ENCODE assay signal across 22 cellular contexts in the genomic region with DNA sequence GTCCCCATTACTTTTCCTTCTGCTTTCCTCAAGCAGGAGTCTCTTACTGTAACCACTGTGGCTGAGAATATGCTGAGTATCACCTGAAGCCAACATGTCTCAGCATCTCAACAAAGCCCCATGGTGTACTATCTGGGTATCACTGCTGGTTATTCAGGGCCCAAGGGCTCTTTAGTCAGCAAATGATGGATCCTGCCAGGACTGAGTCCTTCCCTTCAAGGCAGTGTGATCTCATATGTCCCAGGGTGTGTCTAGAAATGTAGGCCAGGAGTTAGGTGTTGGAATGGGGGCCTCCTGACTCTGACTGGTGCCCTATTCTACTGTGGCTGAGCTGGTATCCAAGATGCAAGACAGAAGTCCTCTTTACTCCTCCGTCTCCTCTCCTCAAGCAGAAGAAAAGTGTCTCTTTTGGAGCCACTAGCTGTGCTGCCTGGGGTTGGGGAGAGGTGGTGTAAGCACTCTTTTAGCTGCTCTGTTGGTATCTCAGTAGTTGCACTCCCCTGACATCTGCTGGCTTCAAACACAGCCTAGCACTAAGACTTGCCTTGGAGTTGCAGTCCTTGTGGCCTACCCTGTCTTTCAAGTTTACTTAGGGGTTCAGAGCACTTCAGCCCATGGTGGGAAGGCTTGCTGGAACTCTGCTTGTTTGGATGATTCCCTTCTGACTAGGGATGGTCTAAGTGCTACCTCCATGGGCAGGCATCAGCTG. TPM values are rescaled to one million over a fixed set of nuclear protein-coding genes. Genes with fewer than 3 reads are reported as not detected.
DNase-seq lines count a peak whose midpoint lies in the region; ATAC-seq, FAIRE-seq and TF ChIP-seq lines count a peak whose summit lies in the region.
"Had no signal": no experiment of that assay in that cellular context is flagged by ENCODE, and none has a peak within 500 bp of the region (broad histone marks: within the 10 kb centered on the region; RNA-seq: fewer than 3 reads in every experiment).

No MANE protein-coding gene starts in this region.

- CTCF ChIA-PET in H1 (lab: Charles Lee; ENCODE audit: partially characterized antibody), result interaction anchor here (0.8 to 1.2 kb wide), 3 partner anchors 13 to 321 kb away, joined by 3 to 4 read pairs (median 3); no protein-coding TSS in a partner anchor
- CTCF ChIA-PET in activated CD8-positive, alpha-beta T cell treated with anti-CD3 and anti-CD28 coated beads, Interleukin-2, amount 10 ng/mL, durations not matched to agents 7 days and 5 days (lab: Charles Lee), result no interaction called here

- no peak overlapping the region for H2BK20ac ChIP-seq in H1 (ENCODE audit: low read length)

- no peak overlapping the region for H2BK15ac ChIP-seq in H1 (ENCODE audit: low read length)
- H2BK15ac ChIP-seq in mesendoderm (replicated peaks; ENCODE audit: low read depth), result no peak overlapping the region

- H3K79me1 ChIP-seq in H1 (ENCODE audit: low read depth, low read length) (no peaks in the 10 kb centered on the region), mesendoderm (ENCODE audit: low read length) (no peaks in the 10 kb centered on the region)

- no peak for ATAC-seq in activated CD8-positive, alpha-beta T cell treated with anti-CD3 and anti-CD28 coated beads, Interleukin-2, amount 10 ng/mL, durations not matched to agents 7 days and 5 days
- ATAC-seq: activated CD4-positive, alpha-beta T cell treated with anti-CD3 and anti-CD28 coated beads for 36 hours; T-helper 17 cell had no signal

- H3K23me2 ChIP-seq in H1 (ENCODE audit: low read depth, low read length), result no peaks in the 10 kb centered on the region

- H3K9me3 Mint-ChIP-seq in activated CD8-positive, alpha-beta T cell treated with anti-CD3 and anti-CD28 coated beads, Interleukin-2, amount 10 ng/mL, durations not matched to agents 7 days and 5 days (ENCODE audit: insufficient read depth), result no peaks in the 10 kb centered on the region
- H3K9me3 Mint-ChIP-seq: activated T-cell treated with anti-CD3 and anti-CD28 coated beads, Interleukin-2, amount 50 U/mL, for 24 hours had no signal

- no peak overlapping the region for H3K4me3 ChIP-seq in Karpas-422 (ENCODE audit: low read length)
- H3K4me3 ChIP-seq in H1 (ENCODE audit: extremely low read depth in 1 of 4, insufficient read depth in 2 of 4, low read depth in 3 of 4, low read length in 4 of 4), result no peak overlapping the region
- H3K4me3 ChIP-seq in mesendoderm (ENCODE audit: low read length), result no peak overlapping the region
- H3K4me3 ChIP-seq: BLaER1 treated with 17β-estradiol and CSF1 and Interleukin-3, amounts not matched to agents 10 nM and 100 nM; MG63 had no signal

- DNase-seq in D721Med (ENCODE audit: insufficient read length, low spot score) (no peak), Karpas-422 (peak; percentile 48), H1 (ENCODE audit: low read depth in 1 of 2, low spot score in 2 of 2) (no peak), mesendoderm (peak; percentile 36), DMS114 treated with DMSO at 0.1 percent for 48 hours (lab: John Stamatoyannopoulos, UW; ENCODE audit: unreplicated experiment) (no peak), glomerular visceral epithelial cell (ENCODE audit: extremely low spot score) (no peak)
- DNase-seq in activated CD8-positive, alpha-beta T cell treated with anti-CD3 and anti-CD28 coated beads, Interleukin-2, amount 10 ng/mL, durations not matched to agents 7 days and 5 days, result no peak
- DNase-seq: activated CD4-positive, alpha-beta T cell treated with anti-CD3 and anti-CD28 coated beads for 36 hours; activated CD8-positive, alpha-beta memory T cell treated with anti-CD3 and anti-CD28 coated beads for 24 hours; activated T-cell treated with anti-CD3 and anti-CD28 coated beads, Interleukin-2, amount 50 U/mL, for 24 hours; brain microvascular endothelial cell; Caco-2; cortex of kidney; EL; glutamatergic neuron; MG63; NCI-H1436; SK-N-SH; T-helper 17 cell had no signal

- H2BK5ac ChIP-seq in H1 (ENCODE audit: low read depth, low read length) (no peak overlapping the region), mesendoderm (ENCODE audit: low read length) (no peak overlapping the region)

- H2AFZ ChIP-seq in Karpas-422 (ENCODE audit: low read length) (no peak overlapping the region), H1 (ENCODE audit: low read length) (no peak overlapping the region)

- H3K56ac ChIP-seq in H1 (replicated peaks; ENCODE audit: insufficient read length, low read depth, low read length), result no peak overlapping the region
- no peak overlapping the region for H3K56ac ChIP-seq in mesendoderm (ENCODE audit: low read length)

- H3K36me3 Mint-ChIP-seq in activated CD8-positive, alpha-beta T cell treated with anti-CD3 and anti-CD28 coated beads, Interleukin-2, amount 10 ng/mL, durations not matched to agents 7 days and 5 days (ENCODE audit: low read depth), result no peaks in the 10 kb centered on the region

- H3K9me2 ChIP-seq in Karpas-422 (replicated peaks; ENCODE audit: insufficient read depth, low read length), result no peaks in the 10 kb centered on the region
- H3K9me2 ChIP-seq: SK-N-SH had no signal

- H3K4me3 Mint-ChIP-seq in activated CD8-positive, alpha-beta T cell treated with anti-CD3 and anti-CD28 coated beads, Interleukin-2, amount 10 ng/mL, durations not matched to agents 7 days and 5 days, result no peak overlapping the region
- H3K4me3 Mint-ChIP-seq: activated CD4-positive, alpha-beta T cell treated with anti-CD3 and anti-CD28 coated beads for 36 hours; activated T-cell treated with anti-CD3 and anti-CD28 coated beads, Interleukin-2, amount 50 U/mL, for 24 hours; IgD-negative memory B cell; memory B cell; T-helper 17 cell had no signal

- H4K8ac ChIP-seq in H1 (ENCODE audit: extremely low read depth, insufficient read depth, low read length) (no peak overlapping the region), mesendoderm (ENCODE audit: low read depth, low read length) (no peak overlapping the region)

- no peak overlapping the region for H3K4ac ChIP-seq in H1 (replicated peaks; ENCODE audit: insufficient read length, low read depth, low read length)
- no peak overlapping the region for H3K4ac ChIP-seq in mesendoderm (ENCODE audit: low read depth, low read length)

- H4K91ac ChIP-seq in H1 (replicated peaks; ENCODE audit: insufficient read length, low read length), result no peak overlapping the region

- H3K79me2 ChIP-seq in Karpas-422 (ENCODE audit: low read length), result no peaks in the 10 kb centered on the region
- no peaks in the 10 kb centered on the region for H3K79me2 ChIP-seq in H1 (ENCODE audit: control insufficient read depth in 1 of 2, insufficient read depth in 2 of 2, low read length in 2 of 2)
- no peaks in the 10 kb centered on the region for H3K79me2 ChIP-seq in mesendoderm (ENCODE audit: control insufficient read depth, insufficient read depth, low read length)

- no peak overlapping the region for H3K23ac ChIP-seq in H1 (ENCODE audit: insufficient read length)
- no peak overlapping the region for H3K23ac ChIP-seq in mesendoderm (ENCODE audit: low read length)

- POLR2A ChIA-PET in H1 (lab: Charles Lee; ENCODE audit: partially characterized antibody), result interaction anchor here (1.6 to 1.7 kb wide), 2 partner anchors 14 to 15 kb away, joined by 3 to 4 read pairs; no protein-coding TSS in a partner anchor
- POLR2A ChIA-PET in activated CD8-positive, alpha-beta T cell treated with anti-CD3 and anti-CD28 coated beads, Interleukin-2, amount 10 ng/mL, durations not matched to agents 7 days and 5 days (lab: Charles Lee), result no interaction called here

- TF ChIP-seq POLR2A in H1 (IDR thresholded peaks at IDR 0.05; ENCODE audit: control extremely low read depth in 1 of 2, low read depth in 2 of 2, low read length in 2 of 2), result no peak

- H4K5ac ChIP-seq in H1 (ENCODE audit: insufficient read length, low read depth, low read length) (no peak overlapping the region), mesendoderm (ENCODE audit: low read length) (no peak overlapping the region)

- H3K36me3 ChIP-seq in Karpas-422 (ENCODE audit: insufficient read depth, low read length), result no peaks in the 10 kb centered on the region
- H3K36me3 ChIP-seq in H1 (ENCODE audit: control insufficient read depth in 2 of 4, insufficient read depth in 4 of 4, low read length in 3 of 4), result no peaks in the 10 kb centered on the region
- no peaks in the 10 kb centered on the region for H3K36me3 ChIP-seq in mesendoderm (ENCODE audit: control insufficient read depth, insufficient read depth, low read length)
- H3K36me3 ChIP-seq: brain microvascular endothelial cell, MG63 had no signal

- peak; percentile 18 for TF ChIP-seq CTCF in D721Med (IDR thresholded peaks at IDR 0.05; ENCODE audit: insufficient read depth, missing control alignments)
- TF ChIP-seq CTCF in H1 (IDR thresholded peaks at IDR 0.05; ENCODE audit: control extremely low read depth in 1 of 3, insufficient read depth in 1 of 3, low read depth in 1 of 3, low read length in 3 of 3), result peak in 2 of 3 experiments; percentile 2 to 13; a peak in 1 of 4 replicates

- H3K27me3 Mint-ChIP-seq in activated CD8-positive, alpha-beta T cell treated with anti-CD3 and anti-CD28 coated beads, Interleukin-2, amount 10 ng/mL, durations not matched to agents 7 days and 5 days (ENCODE audit: low read depth), result no peaks in the 10 kb centered on the region
- H3K27me3 Mint-ChIP-seq: activated CD4-positive, alpha-beta T cell treated with anti-CD3 and anti-CD28 coated beads for 36 hours; activated T-cell treated with anti-CD3 and anti-CD28 coated beads, Interleukin-2, amount 50 U/mL, for 24 hours; IgD-negative memory B cell; memory B cell; T-helper 17 cell had no signal

- H3K9me3 ChIP-seq in Karpas-422 (ENCODE audit: low read length) (no peaks in the 10 kb centered on the region), H1 (ENCODE audit: insufficient read depth in 2 of 2, low read depth in 1 of 2, low read length in 1 of 2) (no peaks in the 10 kb centered on the region)
- H3K9me3 ChIP-seq: MG63, SK-N-SH had no signal

- H3K27ac Mint-ChIP-seq in activated CD8-positive, alpha-beta T cell treated with anti-CD3 and anti-CD28 coated beads, Interleukin-2, amount 10 ng/mL, durations not matched to agents 7 days and 5 days, result no peak overlapping the region
- H3K27ac Mint-ChIP-seq: activated CD4-positive, alpha-beta T cell treated with anti-CD3 and anti-CD28 coated beads for 36 hours; activated T-cell treated with anti-CD3 and anti-CD28 coated beads, Interleukin-2, amount 50 U/mL, for 24 hours; memory B cell; T-helper 17 cell had no signal

- H3K27me3 ChIP-seq in Karpas-422 (ENCODE audit: low read length) (no peaks in the 10 kb centered on the region), H1 (replicated peaks in 1 of 4; ENCODE audit: control insufficient read depth in 3 of 4, extremely low read depth in 1 of 4, insufficient read depth in 3 of 4, low read length in 3 of 4) (no peaks in the 10 kb centered on the region), mesendoderm (ENCODE audit: insufficient read depth, low read length, poor library complexity) (no peaks in the 10 kb centered on the region)
- H3K27me3 ChIP-seq: BLaER1 treated with 17β-estradiol and CSF1 and Interleukin-3, amounts not matched to agents 10 nM and 100 nM; brain microvascular endothelial cell; MG63 had no signal

- H3K14ac ChIP-seq in H1 (ENCODE audit: insufficient read length), result no peak overlapping the region

- H3K4me1 Mint-ChIP-seq in activated CD8-positive, alpha-beta T cell treated with anti-CD3 and anti-CD28 coated beads, Interleukin-2, amount 10 ng/mL, durations not matched to agents 7 days and 5 days (ENCODE audit: low read depth), result no peaks in the 10 kb centered on the region
- H3K4me1 Mint-ChIP-seq: activated CD4-positive, alpha-beta T cell treated with anti-CD3 and anti-CD28 coated beads for 36 hours; IgD-negative memory B cell; memory B cell; T-helper 17 cell had no signal

- no peak overlapping the region for H3K9ac ChIP-seq in Karpas-422 (ENCODE audit: low read length)
- no peak overlapping the region for H3K9ac ChIP-seq in H1 (replicated peaks in 1 of 4; ENCODE audit: extremely low read depth in 1 of 4, low read depth in 3 of 4, low read length in 3 of 4)
- no peak overlapping the region for H3K9ac ChIP-seq in mesendoderm (ENCODE audit: low read length)
- H3K9ac ChIP-seq: BLaER1 treated with 17β-estradiol and CSF1 and Interleukin-3, amounts not matched to agents 10 nM and 100 nM; SK-N-SH had no signal

- H4K20me1 ChIP-seq in Karpas-422 (ENCODE audit: insufficient read depth, low read depth, low read length) (no peaks in the 10 kb centered on the region), H1 (replicated peaks in 1 of 2; ENCODE audit: control insufficient read depth in 1 of 2, insufficient read depth in 2 of 2, low read length in 2 of 2) (no peaks in the 10 kb centered on the region)
- H4K20me1 ChIP-seq: BLaER1 treated with 17β-estradiol and CSF1 and Interleukin-3, amounts not matched to agents 10 nM and 100 nM had no signal

- peak; percentile 32 to 36 for TF ChIP-seq RAD21 in H1 (IDR thresholded peaks at IDR 0.05 in 1 of 2, conservative IDR thresholded peaks at IDR 0.05 in 1 of 2; ENCODE audit: low read depth in 2 of 2, low read length in 2 of 2)

- H3K4me2 ChIP-seq in Karpas-422 (ENCODE audit: low read depth, low read length, poor library complexity, severe bottlenecking), result no peak overlapping the region
- no peak overlapping the region for H3K4me2 ChIP-seq in H1 (ENCODE audit: insufficient read depth in 1 of 2, low read depth in 2 of 2, low read length in 2 of 2)
- H3K4me2 ChIP-seq in mesendoderm (ENCODE audit: low read length), result no peak overlapping the region
- H3K4me2 ChIP-seq: BLaER1 treated with 17β-estradiol and CSF1 and Interleukin-3, amounts not matched to agents 10 nM and 100 nM; SK-N-SH had no signal

- H2AK5ac ChIP-seq in H1 (ENCODE audit: low read depth, low read length) (no peak overlapping the region), mesendoderm (ENCODE audit: low read length) (no peak overlapping the region)

- H3K4me1 ChIP-seq in Karpas-422 (ENCODE audit: low read length) (no peaks in the 10 kb centered on the region), H1 (replicated peaks in 1 of 4; ENCODE audit: control insufficient read depth in 3 of 4, insufficient read depth in 4 of 4, low read length in 3 of 4) (no peaks in the 10 kb centered on the region; a peak in 1 of 7 replicates), mesendoderm (ENCODE audit: control insufficient read depth, low read depth, low read length) (no peaks in the 10 kb centered on the region)
- H3K4me1 ChIP-seq: BLaER1 treated with 17β-estradiol and CSF1 and Interleukin-3, amounts not matched to agents 10 nM and 100 nM; Caco-2 had no signal

- H2BK120ac ChIP-seq in H1 (replicated peaks; ENCODE audit: low read depth, low read length) (no peak overlapping the region), mesendoderm (ENCODE audit: low read depth, low read length) (no peak overlapping the region)

- H3K27ac ChIP-seq in Karpas-422 (ENCODE audit: low read length), result no peak overlapping the region
- no peak overlapping the region for H3K27ac ChIP-seq in H1 (ENCODE audit: low read depth, low read length)
- H3K27ac ChIP-seq in mesendoderm (ENCODE audit: low read depth, low read length), result no peak overlapping the region
- H3K27ac ChIP-seq: BLaER1 treated with 17β-estradiol and CSF1 and Interleukin-3, amounts not matched to agents 10 nM and 100 nM; brain microvascular endothelial cell had no signal

- H3K18ac ChIP-seq in H1 (ENCODE audit: extremely low read depth, low read length), result no peak overlapping the region
- H3K18ac ChIP-seq in mesendoderm (ENCODE audit: low read length), result no peak overlapping the region

- WGBS in H1 (ENCODE audit: extremely low coverage in 1 of 2, insufficient coverage in 1 of 2, insufficient read length in 1 of 2, insufficient replicate concordance in 2 of 2, low coverage in 1 of 2, low lambda C conversion rate in 2 of 2, missing lambda C conversion rate in 1 of 2), 2 experiments, result 83% methylated on average over 1 of the region's 1 CpG; no CpG with 5 or more reads in 1 of the 2 experiments
- WGBS in mesendoderm (ENCODE audit: extremely low coverage, insufficient coverage, low lambda C conversion rate), result no CpG with 5 or more reads among the region's 1 CpG

- TF ChIP-seq EP300 in H1 (IDR thresholded peaks at IDR 0.05; ENCODE audit: borderline replicate concordance in 1 of 2, low read depth in 2 of 2, low read length in 2 of 2), result no peak

- no peak overlapping the region for H2BK12ac ChIP-seq in H1 (ENCODE audit: low read depth, low read length)

- no peak for FAIRE-seq in D721Med (lab: Jason Lieb, UNC)
- no peak for FAIRE-seq in H1 (lab: Jason Lieb, UNC)

RNA-seq across cellular contexts. Expression of gene OCIAD2, which starts 28.6 kb away (rescaled TPM):
- total RNA-seq in Karpas-422 (2014; rRNA removed; shearing (Covaris generic); ENCODE audit: low replicate concordance), result 68.1 and 149 TPM in 2 replicates
- total RNA-seq in H1 (2021; fragmentation: NEBNext Ultra II Directional; extraction: Animal tissue kit (Norgen Biotek cat#: 25700)), result 122 and 131 TPM in 2 replicates
- 68.9 and 105 TPM in 2 replicates for polyA plus RNA-seq in H1 (2011; rRNA removed)
- 94.9 TPM for polyA plus RNA-seq in H1 (2011; cell fraction: cytosol; rRNA removed)
- polyA plus RNA-seq in H1 (2011; cell fraction: nucleus; rRNA removed), result 60.6 TPM
- 125 to 197 TPM (median 150 TPM) in 4 replicates for polyA plus RNA-seq in H1 (2012, experiment 1 of 2)
- polyA plus RNA-seq in H1 (2012, experiment 2 of 2), result 126 TPM
- 175 TPM for polyA plus RNA-seq in H1 (2013, experiment 1 of 2)
- 170 TPM for polyA plus RNA-seq in H1 (2013, experiment 2 of 2)
- 32.3 and 37.1 TPM in 2 replicates for polyA minus RNA-seq in H1 (2011; rRNA and poly(A)+ RNA removed)
- polyA minus RNA-seq in H1 (2011; cell fraction: cytosol; rRNA and poly(A)+ RNA removed), result 21.1 TPM
- polyA minus RNA-seq in H1 (2011; cell fraction: nucleus; rRNA and poly(A)+ RNA removed), result 27.4 TPM
- polyA plus RNA-seq in mesendoderm (2013, experiment 1 of 2), result 162 TPM
- polyA plus RNA-seq in mesendoderm (2013, experiment 2 of 2), result 167 TPM
- 10 to 100 TPM; 77.3 to 92.7 TPM for total RNA-seq in activated CD8-positive, alpha-beta T cell treated with anti-CD3 and anti-CD28 coated beads, Interleukin-2, amount 10 ng/mL, durations not matched to agents 7 days and 5 days

RNA-seq across cellular contexts. Expression of gene OCIAD1, which starts 47.1 kb away (rescaled TPM):
- 70.6 and 122 TPM in 2 replicates for total RNA-seq in Karpas-422 (2014; rRNA removed; shearing (Covaris generic); ENCODE audit: low replicate concordance)
- total RNA-seq in H1 (2021; fragmentation: NEBNext Ultra II Directional; extraction: Animal tissue kit (Norgen Biotek cat#: 25700)), result 156 and 163 TPM in 2 replicates
- polyA plus RNA-seq in H1 (2011; rRNA removed), result 54.7 and 79.9 TPM in 2 replicates
- 113 TPM for polyA plus RNA-seq in H1 (2011; cell fraction: cytosol; rRNA removed)
- 67.8 TPM for polyA plus RNA-seq in H1 (2011; cell fraction: nucleus; rRNA removed)
- 110 to 176 TPM (median 124 TPM) in 4 replicates for polyA plus RNA-seq in H1 (2012, experiment 1 of 2)
- polyA plus RNA-seq in H1 (2012, experiment 2 of 2), result 55.6 TPM
- 225 TPM for polyA plus RNA-seq in H1 (2013, experiment 1 of 2)
- 277 TPM for polyA plus RNA-seq in H1 (2013, experiment 2 of 2)
- polyA minus RNA-seq in H1 (2011; rRNA and poly(A)+ RNA removed), result 64.4 and 74.3 TPM in 2 replicates
- 60.3 TPM for polyA minus RNA-seq in H1 (2011; cell fraction: cytosol; rRNA and poly(A)+ RNA removed)
- polyA minus RNA-seq in H1 (2011; cell fraction: nucleus; rRNA and poly(A)+ RNA removed), result 126 TPM
- polyA plus RNA-seq in mesendoderm (2013, experiment 1 of 2), result 192 TPM
- 194 TPM for polyA plus RNA-seq in mesendoderm (2013, experiment 2 of 2)
- total RNA-seq in activated CD8-positive, alpha-beta T cell treated with anti-CD3 and anti-CD28 coated beads, Interleukin-2, amount 10 ng/mL, durations not matched to agents 7 days and 5 days, result 10 to 100 TPM; 92.4 to 93.7 TPM

Comparison
In these comparisons a context has a peak if more than half of its experiments do, and no peak if none do; other contexts are left out.
1. DNase-seq: peak in Karpas-422 (single experiment) and mesendoderm (single experiment); none in D721Med (single experiment), H1 (0 of 2), DMS114 treated with DMSO at 0.1 percent for 48 hours (single experiment), glomerular visceral epithelial cell (single experiment) and activated CD8-positive, alpha-beta T cell treated with anti-CD3 and anti-CD28 coated beads, Interleukin-2, amount 10 ng/mL, durations not matched to agents 7 days and 5 days (single experiment).